8 cellular contexts compared by ENCODE assay signal in genomic region chr1:180863158-180863775, GRCh38. TPM values are rescaled to one million over a fixed set of nuclear protein-coding genes. Genes with fewer than 3 reads are reported as not detected.
A peak's percentile ranks its signal among the peaks of the same experiment; 100 is the strongest.
DNase-seq lines count a peak whose midpoint lies in the region; ATAC-seq and TF ChIP-seq lines count a peak whose summit lies in the region.

No MANE protein-coding gene starts in this region.

- CTCF ChIA-PET in activated B cell treated with CpG ODN at 0.5 μM for 24 hours (lab: Charles Lee), result interaction anchor here (0.6 to 6.7 kb wide), 18 partner anchors 9 to 356 kb away, joined by 3 to 157 read pairs (median 6); partner anchors contain the start of gene XPR1

- H3K4me3 ChIP-seq in left ventricle myocardium inferior (no peak overlapping the region), gastrocnemius medialis (no peak overlapping the region)

- intact Hi-C loops in activated B cell treated with CpG ODN at 0.5 μM for 24 hours (cut with micrococcal nuclease), result loop anchor here (5.0 kb wide), 2 partner anchors 231 to 304 kb away; partner anchors contain the start of gene XPR1
- intact Hi-C loops in left ventricle myocardium inferior (cut with micrococcal nuclease), result loop anchor here (5.0 kb wide), 2 partner anchors 331 to 346 kb away; no protein-coding TSS in a partner anchor
- intact Hi-C loops in gastrocnemius medialis (cut with DNase I; ENCODE audit: low total_unique reads), result loop anchor here (5.0 kb wide), 3 partner anchors 231 to 346 kb away; partner anchors contain the start of gene XPR1

- POLR2A ChIA-PET in activated B cell treated with CpG ODN at 0.5 μM for 24 hours (lab: Charles Lee), result no interaction called here

- ATAC-seq in activated B cell treated with CpG ODN at 0.5 μM for 24 hours (ENCODE audit: low read depth) (no peak), gastrocnemius medialis (no peak), GM21367 (IDR thresholded peaks at IDR 0.05; ENCODE audit: unreplicated experiment) (no peak)

- no peaks in the 10 kb centered on the region for H3K27me3 Mint-ChIP-seq in activated B cell treated with CpG ODN at 0.5 μM for 24 hours

- H3K4me3 Mint-ChIP-seq in activated B cell treated with CpG ODN at 0.5 μM for 24 hours, result no peak overlapping the region

- in situ Hi-C loops in gastrocnemius medialis (cut with MboI; ENCODE audit: low sequenced_read_pairs in 4 of 4), result loop anchor here in 3 of 4 donors (5.0 to 25.0 kb wide), 2 partner anchors 226 to 346 kb away; partner anchors contain the start of gene XPR1 (in 1 of the 3)

- H3K9me3 Mint-ChIP-seq in activated B cell treated with CpG ODN at 0.5 μM for 24 hours, result no peaks in the 10 kb centered on the region

- no peak for TF ChIP-seq POLR2A in gastrocnemius medialis (IDR thresholded peaks at IDR 0.05)

- no peaks in the 10 kb centered on the region for H3K4me1 Mint-ChIP-seq in activated B cell treated with CpG ODN at 0.5 μM for 24 hours

- peaks cover 16% of the 10 kb centered on the region for H3K36me3 Mint-ChIP-seq in activated B cell treated with CpG ODN at 0.5 μM for 24 hours (ENCODE audit: low read depth)

- H3K9me3 ChIP-seq in left ventricle myocardium inferior (replicated peaks), result no peaks in the 10 kb centered on the region
- H3K9me3 ChIP-seq in gastrocnemius medialis, result no peaks in the 10 kb centered on the region

- peak; percentile 45 for DNase-seq in AG08396 (ENCODE audit: low spot score)
- DNase-seq in GM04504 (ENCODE audit: low read depth), result peak; percentile 23
- peak; percentile 58 for DNase-seq in NCI-H1694 (lab: John Stamatoyannopoulos, UW)
- no peak for DNase-seq in activated B cell treated with CpG ODN at 0.5 μM for 24 hours
- DNase-seq in left ventricle myocardium inferior, result no peak
- DNase-seq in gastrocnemius medialis, result no peak
- DNase-seq in stimulated activated CD4-positive, alpha-beta T cell treated with anti-CD3 and anti-CD28 coated beads, Interleukin-4, amount 100 ng/mL, for 4 hours, result no peak

- H3K27me3 ChIP-seq in left ventricle myocardium inferior (ENCODE audit: low read depth) (no peaks in the 10 kb centered on the region), gastrocnemius medialis (no peaks in the 10 kb centered on the region)

- peaks cover 13% of the 10 kb centered on the region for H3K4me1 ChIP-seq in left ventricle myocardium inferior
- no peaks in the 10 kb centered on the region for H3K4me1 ChIP-seq in gastrocnemius medialis

- H3K36me3 ChIP-seq in left ventricle myocardium inferior (peaks cover 29% of the 10 kb centered on the region), gastrocnemius medialis (peaks cover 0 to 15% of the 10 kb centered on the region in 2 donors)

- H3K27ac ChIP-seq in left ventricle myocardium inferior (replicated peaks) (no peak overlapping the region), gastrocnemius medialis (no peak overlapping the region)

- peak; percentile 92 for TF ChIP-seq CTCF in activated B cell treated with CpG ODN at 0.5 μM for 24 hours (IDR thresholded peaks at IDR 0.05)
- peak; percentile 79 for TF ChIP-seq CTCF in left ventricle myocardium inferior (IDR thresholded peaks at IDR 0.05; ENCODE audit: borderline replicate concordance)
- TF ChIP-seq CTCF in gastrocnemius medialis (IDR thresholded peaks at IDR 0.05 in 4 of 5, conservative IDR thresholded peaks at IDR 0.05 in 1 of 5), result peak; percentile 58 to 81 (median 72)

- H3K27ac Mint-ChIP-seq in activated B cell treated with CpG ODN at 0.5 μM for 24 hours, result no peak overlapping the region

RNA-seq across cellular contexts. Expression of gene KIAA1614, which starts 49.4 kb away (rescaled TPM):
- total RNA-seq in activated B cell treated with CpG ODN at 0.5 μM for 24 hours, result 0.07 and 0.38 TPM in 2 replicates
- 9.1 TPM for total RNA-seq in left ventricle myocardium inferior
- total RNA-seq in gastrocnemius medialis, result 1 to 10 TPM in 3 of 4 donors, under 1 TPM in 1; 0.51 to 3.3 (median 1.3) TPM

Comparison
In these comparisons a context has a peak if more than half of its experiments do, and no peak if none do; other contexts are left out.
1. DNase-seq: peak in AG08396 (single experiment), GM04504 (single experiment) and NCI-H1694 (single experiment); none in activated B cell treated with CpG ODN at 0.5 μM for 24 hours (single experiment), left ventricle myocardium inferior (single experiment), gastrocnemius medialis (0 of 2) and stimulated activated CD4-positive, alpha-beta T cell treated with anti-CD3 and anti-CD28 coated beads, Interleukin-4, amount 100 ng/mL, for 4 hours (0 of 2).
2. Peak in every context shown above with its lines, with median percentiles within 50 percentile points of each other: CTCF ChIP-seq.